22 cellular contexts compared by ENCODE assay signal in the genomic region with DNA sequence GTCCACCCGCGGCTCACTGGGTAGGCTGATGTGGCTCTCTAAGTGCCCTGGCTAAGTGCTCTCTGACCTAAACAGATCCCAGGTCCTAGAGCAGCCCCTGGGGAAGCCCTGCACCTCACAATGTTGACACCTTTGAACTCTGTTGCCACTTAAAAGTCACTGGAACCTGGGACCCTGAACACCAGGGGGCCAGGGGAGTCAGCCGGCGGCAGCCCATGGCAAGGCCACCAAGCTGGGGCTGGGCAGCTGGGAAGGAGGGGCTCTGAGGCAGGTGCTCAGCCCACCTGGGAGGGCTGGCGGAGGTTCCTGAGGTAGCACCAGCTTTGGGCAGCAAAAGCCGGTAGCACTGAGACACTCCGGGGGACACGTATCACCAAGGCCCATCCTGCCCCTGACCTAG.
DNase-seq lines count a peak whose midpoint lies in the region; ATAC-seq, FAIRE-seq and TF ChIP-seq lines count a peak whose summit lies in the region.
"Had no signal": no experiment of that assay in that cellular context is flagged by ENCODE, and none has a peak within 500 bp of the region (broad histone marks: within the 10 kb centered on the region; RNA-seq: fewer than 3 reads in every experiment).

No MANE protein-coding gene starts in this region.

- H2AFZ ChIP-seq in IMR-90 (replicated peaks; ENCODE audit: low read length, poor library complexity), result no peak overlapping the region
- no peak overlapping the region for H2AFZ ChIP-seq in GM12878 (ENCODE audit: control insufficient read depth, low read depth, low read length)
- H2AFZ ChIP-seq in osteoblast (ENCODE audit: low read length), result no peak overlapping the region

- H3K4me2 ChIP-seq in IMR-90 (ENCODE audit: low read depth, low read length), result no peak overlapping the region
- H3K4me2 ChIP-seq in GM12878 (ENCODE audit: control insufficient read depth, insufficient read depth), result no peak overlapping the region
- peak overlapping the region; percentile 83 for H3K4me2 ChIP-seq in osteoblast (ENCODE audit: insufficient read depth, low read length)

- H3K4me3 Mint-ChIP-seq in activated CD8-positive, alpha-beta T cell treated with anti-CD3 and anti-CD28 coated beads, Interleukin-2, amount 10 ng/mL, durations not matched to agents 7 days and 5 days, result no peak overlapping the region
- H3K4me3 Mint-ChIP-seq in activated CD8-positive, alpha-beta T cell treated with anti-CD3 and anti-CD28 coated beads for 36 hours, result no peak overlapping the region

- H3K9me3 Mint-ChIP-seq in activated CD8-positive, alpha-beta T cell treated with anti-CD3 and anti-CD28 coated beads, Interleukin-2, amount 10 ng/mL, durations not matched to agents 7 days and 5 days (ENCODE audit: insufficient read depth), result peaks cover 3% of the 10 kb centered on the region
- H3K9me3 Mint-ChIP-seq in activated CD8-positive, alpha-beta T cell treated with anti-CD3 and anti-CD28 coated beads for 36 hours, result peaks cover 2% of the 10 kb centered on the region
- H3K9me3 Mint-ChIP-seq: CD4-positive, alpha-beta T cell had no signal

- 100% methylated on average over 2 of the region's 8 CpGs; no CpG with 5 or more reads in 1 of the 2 experiments for WGBS in IMR-90 (ENCODE audit: extremely low coverage in 2 of 2, insufficient read length in 1 of 2), 2 experiments
- 76% methylated on average over 8 of the region's 8 CpGs for WGBS in GM12878 (ENCODE audit: insufficient coverage, insufficient replicate concordance, low lambda C conversion rate, missing lambda C conversion rate)

- peak overlapping the region; percentile 76 for H2AK5ac ChIP-seq in IMR-90 (ENCODE audit: low read depth, low read length)

- H2BK120ac ChIP-seq in IMR-90 (ENCODE audit: low read depth, low read length), result peak overlapping the region; percentile 95

- H3K18ac ChIP-seq in IMR-90 (ENCODE audit: low read depth, low read length), result no peak overlapping the region

- RAD21 ChIA-PET in GM12878 (lab: Charles Lee; ENCODE audit: unreplicated experiment), result interaction anchor here (1.9 to 2.6 kb wide), 3 partner anchors 77 to 133 kb away, joined by 4 to 13 read pairs (median 11); a partner anchor contains a TSS

- TF ChIP-seq RAD21 in IMR-90 (IDR thresholded peaks at IDR 0.05; ENCODE audit: low read length) (no peak), GM12878 (IDR thresholded peaks at IDR 0.05; ENCODE audit: insufficient read depth, low read depth, low read length) (no peak)

- peak overlapping the region; percentile 13 for H3K27ac Mint-ChIP-seq in activated CD8-positive, alpha-beta T cell treated with anti-CD3 and anti-CD28 coated beads, Interleukin-2, amount 10 ng/mL, durations not matched to agents 7 days and 5 days
- H3K27ac Mint-ChIP-seq in activated CD8-positive, alpha-beta T cell treated with anti-CD3 and anti-CD28 coated beads for 36 hours, result no peak overlapping the region
- H3K27ac Mint-ChIP-seq: CD4-positive, alpha-beta T cell had no signal

- H3K27me3 ChIP-seq in IMR-90 (ENCODE audit: control insufficient read depth, insufficient read depth, low read length), result no peaks in the 10 kb centered on the region
- no peaks in the 10 kb centered on the region; a peak in 1 of 4 replicates for H3K27me3 ChIP-seq in GM12878 (replicated peaks in 1 of 2; ENCODE audit: control insufficient read depth in 2 of 2, insufficient read depth in 2 of 2, low read length in 1 of 2)
- no peaks in the 10 kb centered on the region for H3K27me3 ChIP-seq in osteoblast (ENCODE audit: insufficient read depth, low read length)
- H3K27me3 ChIP-seq: cardiac muscle cell, dorsolateral prefrontal cortex, foreskin keratinocyte had no signal

- H3K79me1 ChIP-seq in IMR-90 (ENCODE audit: low read depth in 1 of 2, low read length in 2 of 2), result peaks cover 4 to 27% of the 10 kb centered on the region in 2 experiments; a peak in 3 of 4 replicates

- peak overlapping the region; percentile 85; the same call in 1 of the 2 replicates for H2BK20ac ChIP-seq in IMR-90 (ENCODE audit: low read depth, low read length)

- H3K9ac ChIP-seq in IMR-90 (ENCODE audit: low read depth, low read length) (no peak overlapping the region), GM12878 (ENCODE audit: control insufficient read depth, insufficient read depth, low read length) (no peak overlapping the region)

- H3K27ac ChIP-seq in IMR-90 (ENCODE audit: insufficient read depth, low read length) (peak overlapping the region; percentile 10), GM12878 (ENCODE audit: control insufficient read depth, insufficient read depth) (no peak overlapping the region), osteoblast (ENCODE audit: low read depth, low read length) (peak overlapping the region; percentile 100)
- H3K27ac ChIP-seq: cardiac muscle cell, epithelial cell of prostate, foreskin keratinocyte had no signal

- H2AK9ac ChIP-seq in IMR-90 (replicated peaks; ENCODE audit: low read depth, low read length, poor library complexity), result peak overlapping the region; percentile 47

- no peak for ATAC-seq in activated CD8-positive, alpha-beta T cell treated with anti-CD3 and anti-CD28 coated beads, Interleukin-2, amount 10 ng/mL, durations not matched to agents 7 days and 5 days
- no peak for ATAC-seq in activated CD8-positive, alpha-beta T cell treated with anti-CD3 and anti-CD28 coated beads for 36 hours
- ATAC-seq in IMR-90 (ENCODE audit: low read depth), result no peak
- ATAC-seq in GM12878, result no peak
- no peak for ATAC-seq in HG02678 (IDR thresholded peaks at IDR 0.05; ENCODE audit: unreplicated experiment)
- ATAC-seq: foreskin keratinocyte, Right ventricle myocardium inferior had no signal

- no TSS peak for BruUV-seq in IMR-90 (replicated peaks; lab: Mats Ljungman, UMichigan)
- no TSS peak for BruUV-seq in GM12878 (replicated peaks; lab: Mats Ljungman, UMichigan)

- 0 out of 2 replicates have a peak overlapping the region, but pooled peaks have one; percentile 21 for H4K5ac ChIP-seq in IMR-90 (ENCODE audit: low read depth, low read length)

- TF ChIP-seq EP300 in GM12878 (IDR thresholded peaks at IDR 0.05; ENCODE audit: borderline replicate concordance in 1 of 2, control insufficient read depth in 1 of 2, low read depth in 2 of 2, low read length in 2 of 2), result no peak

- POLR2A ChIA-PET in activated CD8-positive, alpha-beta T cell treated with anti-CD3 and anti-CD28 coated beads, Interleukin-2, amount 10 ng/mL, durations not matched to agents 7 days and 5 days (lab: Charles Lee), result no interaction called here
- POLR2A ChIA-PET in activated CD8-positive, alpha-beta T cell treated with anti-CD3 and anti-CD28 coated beads for 36 hours (lab: Charles Lee), result no interaction called here
- POLR2A ChIA-PET in IMR-90 (lab: Charles Lee; ENCODE audit: unreplicated experiment) (no interaction called here), GM12878 (lab: Charles Lee) (no interaction called here)

- H4K20me1 ChIP-seq in IMR-90 (ENCODE audit: insufficient read depth, low read length) (no peaks in the 10 kb centered on the region), GM12878 (ENCODE audit: control insufficient read depth, insufficient read depth) (no peaks in the 10 kb centered on the region), osteoblast (ENCODE audit: insufficient read depth, low read length) (no peaks in the 10 kb centered on the region)

- DNase-seq in activated CD8-positive, alpha-beta T cell treated with anti-CD3 and anti-CD28 coated beads, Interleukin-2, amount 10 ng/mL, durations not matched to agents 7 days and 5 days, result peak; percentile 32
- DNase-seq in activated CD8-positive, alpha-beta T cell treated with anti-CD3 and anti-CD28 coated beads for 36 hours, result no peak
- DNase-seq in IMR-90 (no peak), GM12878 (ENCODE audit: low read depth, low spot score) (no peak), osteoblast (ENCODE audit: insufficient read length, low spot score, missing footprints) (no peak), HTR-8/SVneo (ENCODE audit: insufficient read length, low spot score) (no peak), activated gamma-delta T cell treated with Interleukin-2 at 50 U/mL for 16 hours (no peak)
- DNase-seq: ACHN; amniotic stem cell; CD4-positive, alpha-beta T cell; dorsolateral prefrontal cortex; foreskin keratinocyte; GF-D8; lower lobe of right lung; NCI-H1436; NCI-H2171; NCI-H526 treated with DMSO at 0.1 percent for 48 hours; occipital lobe had no signal

- SMC1A ChIA-PET in GM12878 (lab: Charles Lee; ENCODE audit: uncharacterized antibody, unreplicated experiment), result interaction anchor here (1.3 to 9.4 kb wide), 3 partner anchors 25 to 128 kb away, joined by 5 to 119 read pairs (median 23); a partner anchor contains a TSS

- peak overlapping the region; percentile 74; the same call in 1 of the 3 replicates for H2BK15ac ChIP-seq in IMR-90 (ENCODE audit: low read depth, low read length)

- TF ChIP-seq POLR2A in IMR-90 (IDR thresholded peaks at IDR 0.05; ENCODE audit: low read depth, low read length), result no peak
- no peak for TF ChIP-seq POLR2A in GM12878 (IDR thresholded peaks at IDR 0.05; ENCODE audit: low read depth, low read length)

- CTCF ChIA-PET in activated CD8-positive, alpha-beta T cell treated with anti-CD3 and anti-CD28 coated beads, Interleukin-2, amount 10 ng/mL, durations not matched to agents 7 days and 5 days (lab: Charles Lee), result interaction anchor here (1.3 kb wide), 1 partner anchor 14 kb away, joined by 3 read pairs; no protein-coding TSS in a partner anchor
- CTCF ChIA-PET in activated CD8-positive, alpha-beta T cell treated with anti-CD3 and anti-CD28 coated beads for 36 hours (lab: Charles Lee), result interaction anchor here (0.5 kb wide), 1 partner anchor 222 kb away, joined by 3 read pairs; no protein-coding TSS in a partner anchor
- CTCF ChIA-PET in IMR-90 (lab: Yijun Ruan, JAX) (no interaction called here), GM12878 (lab: Yijun Ruan, JAX) (interaction anchor here (0.6 to 5.1 kb wide), 8 partner anchors 16 to 134 kb away, joined by 3 to 60 read pairs (median 4); no protein-coding TSS in a partner anchor)

- peak overlapping the region; percentile 99 for H2BK5ac ChIP-seq in IMR-90 (ENCODE audit: low read depth, low read length, poor library complexity, severe bottlenecking)

- H3K9me3 ChIP-seq in IMR-90 (ENCODE audit: control insufficient read depth, insufficient read depth, low read length) (no peaks in the 10 kb centered on the region), GM12878 (replicated peaks; ENCODE audit: control insufficient read depth, insufficient read depth, low read length) (no peaks in the 10 kb centered on the region), osteoblast (ENCODE audit: low read depth, low read length) (no peaks in the 10 kb centered on the region)
- H3K9me3 ChIP-seq: lower lobe of right lung had no signal

- peaks cover 28% of the 10 kb centered on the region for H3K4me1 ChIP-seq in IMR-90 (ENCODE audit: control insufficient read depth, insufficient read depth, low read length)
- H3K4me1 ChIP-seq in GM12878 (ENCODE audit: control insufficient read depth, insufficient read depth, low read length), result peaks cover 41% of the 10 kb centered on the region
- peaks cover 52% of the 10 kb centered on the region for H3K4me1 ChIP-seq in osteoblast (ENCODE audit: insufficient read depth, low read length)
- H3K4me1 ChIP-seq: foreskin keratinocyte had no signal

- H3K9me1 ChIP-seq in IMR-90 (ENCODE audit: insufficient read depth, low read length), result no peaks in the 10 kb centered on the region; the same call in 1 of the 2 replicates

- no peaks in the 10 kb centered on the region for H3K36me3 ChIP-seq in IMR-90 (ENCODE audit: control insufficient read depth, insufficient read depth, low read length)
- no peaks in the 10 kb centered on the region for H3K36me3 ChIP-seq in GM12878 (ENCODE audit: control insufficient read depth in 2 of 2, insufficient read depth in 2 of 2, low read length in 1 of 2)
- H3K36me3 ChIP-seq in osteoblast (ENCODE audit: insufficient read depth, low read length), result no peaks in the 10 kb centered on the region
- H3K36me3 ChIP-seq: cardiac muscle cell, lower lobe of right lung had no signal

- H3K27me3 Mint-ChIP-seq in activated CD8-positive, alpha-beta T cell treated with anti-CD3 and anti-CD28 coated beads, Interleukin-2, amount 10 ng/mL, durations not matched to agents 7 days and 5 days (ENCODE audit: low read depth), result no peaks in the 10 kb centered on the region
- no peaks in the 10 kb centered on the region for H3K27me3 Mint-ChIP-seq in activated CD8-positive, alpha-beta T cell treated with anti-CD3 and anti-CD28 coated beads for 36 hours
- H3K27me3 Mint-ChIP-seq: CD4-positive, alpha-beta T cell had no signal

- H4K8ac ChIP-seq in IMR-90 (ENCODE audit: low read depth in 2 of 2, low read length in 2 of 2), result peak overlapping the region; percentile 25 to 39; a peak in 2 of 4 replicates

- in situ Hi-C loops in IMR-90 (cut with MboI; ENCODE audit: low sequenced_read_pairs) (no loop called here), GM12878 (cut with MboI) (no loop called here)

- peak overlapping the region; percentile 45; the same call in 1 of the 2 replicates for H3K23ac ChIP-seq in IMR-90 (ENCODE audit: low read depth, low read length)

- H3K56ac ChIP-seq in IMR-90 (ENCODE audit: extremely low read depth, insufficient read depth, low read length), result no peak overlapping the region

- H3K4me3 ChIP-seq in IMR-90 (ENCODE audit: insufficient read depth, low read depth, low read length) (no peak overlapping the region), GM12878 (no peak overlapping the region), osteoblast (ENCODE audit: insufficient read depth, low read length) (no peak overlapping the region)
- H3K4me3 ChIP-seq: cardiac muscle cell had no signal

- H4K91ac ChIP-seq in IMR-90 (ENCODE audit: insufficient read depth, low read depth, low read length), result peak overlapping the region; percentile 71

- FAIRE-seq in GM12878 (lab: Jason Lieb, UNC) (no peak), HTR-8/SVneo (lab: Jason Lieb, UNC) (no peak)

- H3K4me1 Mint-ChIP-seq in activated CD8-positive, alpha-beta T cell treated with anti-CD3 and anti-CD28 coated beads, Interleukin-2, amount 10 ng/mL, durations not matched to agents 7 days and 5 days (ENCODE audit: low read depth), result peaks cover 62% of the 10 kb centered on the region
- H3K4me1 Mint-ChIP-seq in activated CD8-positive, alpha-beta T cell treated with anti-CD3 and anti-CD28 coated beads for 36 hours (ENCODE audit: low read depth), result peaks cover 50% of the 10 kb centered on the region

- intact Hi-C loops in activated CD8-positive, alpha-beta T cell treated with anti-CD3 and anti-CD28 coated beads for 36 hours (cut with micrococcal nuclease), result no loop called here
- intact Hi-C loops in IMR-90 (cut with micrococcal nuclease) (loop anchor here (2.0 kb wide), 1 partner anchor 128 kb away; no protein-coding TSS in a partner anchor), GM12878 (cut with micrococcal nuclease; ENCODE audit: unreplicated experiment) (no loop called here)

- no peaks in the 10 kb centered on the region for H3K79me2 ChIP-seq in GM12878 (ENCODE audit: control insufficient read depth, insufficient read depth, low read length)
- peaks cover 6% of the 10 kb centered on the region for H3K79me2 ChIP-seq in osteoblast (ENCODE audit: insufficient read depth, low read length)

- peak overlapping the region; percentile 61; the same call in 1 of the 2 replicates for H3K14ac ChIP-seq in IMR-90 (replicated peaks; ENCODE audit: low read depth, low read length)

- peaks cover 14% of the 10 kb centered on the region for H3K36me3 Mint-ChIP-seq in activated CD8-positive, alpha-beta T cell treated with anti-CD3 and anti-CD28 coated beads, Interleukin-2, amount 10 ng/mL, durations not matched to agents 7 days and 5 days (ENCODE audit: low read depth)
- H3K36me3 Mint-ChIP-seq in activated CD8-positive, alpha-beta T cell treated with anti-CD3 and anti-CD28 coated beads for 36 hours (ENCODE audit: low read depth), result peaks cover 3% of the 10 kb centered on the region

- dilution Hi-C loops in IMR-90 (cut with HindIII; ENCODE audit: low sequenced_read_pairs, unreplicated experiment), result no loop called here

- H3K4ac ChIP-seq in IMR-90 (ENCODE audit: low read depth, low read length), result peak overlapping the region; percentile 96

- no peak for TF ChIP-seq CTCF in activated CD8-positive, alpha-beta T cell treated with anti-CD3 and anti-CD28 coated beads for 36 hours (IDR thresholded peaks at IDR 0.05)
- TF ChIP-seq CTCF in IMR-90 (conservative IDR thresholded peaks at IDR 0.05; ENCODE audit: low read depth, low read length) (no peak), GM12878 (IDR thresholded peaks at IDR 0.05 in 2 of 3, conservative IDR thresholded peaks at IDR 0.05 in 1 of 3; ENCODE audit: control insufficient read depth in 2 of 3, extremely low read depth in 1 of 3, insufficient read depth in 1 of 3, low read depth in 3 of 3, low read length in 3 of 3) (no peak), osteoblast (IDR thresholded peaks at IDR 0.05; ENCODE audit: extremely low read depth, low read depth, low read length) (no peak)
